ENCODE assay signal across 25 cellular contexts in genomic region chr22:25139062-25139461, GRCh38.
DNase-seq lines count a peak whose midpoint lies in the region; ATAC-seq, FAIRE-seq and TF ChIP-seq lines count a peak whose summit lies in the region.
"Had no signal": no experiment of that assay in that cellular context is flagged by ENCODE, and none has a peak within 500 bp of the region (broad histone marks: within the 10 kb centered on the region; RNA-seq: fewer than 3 reads in every experiment).

No MANE protein-coding gene starts in this region.

- TF ChIP-seq POLR2A in heart left ventricle (IDR thresholded peaks at IDR 0.05): no peak
- TF ChIP-seq POLR2A in esophagus muscularis mucosa (IDR thresholded peaks at IDR 0.05; ENCODE audit: low read depth): no peak

- DNase-seq in heart left ventricle: peak; percentile 51 to 75 (median 56)
- DNase-seq in Right ventricle myocardium inferior (ENCODE audit: missing footprints): no peak
- no peak for DNase-seq in esophagus muscularis mucosa (ENCODE audit: extremely low spot score)
- DNase-seq in mucosa of descending colon: peak; percentile 45 to 72 (median 65)
- no peak for DNase-seq in urothelium cell line (ENCODE audit: low spot score)
- no peak for DNase-seq in BE2C
- no peak for DNase-seq in cerebellum (ENCODE audit: low spot score)
- DNase-seq in islet precursor cell: no peak
- DNase-seq: ACHN; activated CD4-positive, alpha-beta T cell treated with anti-CD3 and anti-CD28 coated beads, Interleukin-2, amount 50 U/mL, for 1 hour; activated CD8-positive, alpha-beta memory T cell treated with anti-CD3 and anti-CD28 coated beads, Interleukin-2, amount 50 U/mL, for 48 hours; activated gamma-delta T cell; central memory CD4-positive, alpha-beta T cell; effector CD8-positive, alpha-beta T cell; Karpas-422; left lung; NCI-H1048; NCI-H524 treated with DMSO at 0.1 percent for 48 hours; SHP77 treated with DMSO at 0.1 percent for 48 hours had no signal

- intact Hi-C loops in heart left ventricle (cut with DNase I): no loop called here
- intact Hi-C loops in Right ventricle myocardium inferior (cut with DNase I): no loop called here
- intact Hi-C loops in esophagus muscularis mucosa (cut with DNase I): no loop called here
- intact Hi-C loops in mucosa of descending colon (cut with DNase I, micrococcal nuclease): no loop called here

- H3K9me3 ChIP-seq in heart left ventricle: no peaks in the 10 kb centered on the region
- H3K9me3 ChIP-seq in esophagus muscularis mucosa: peaks cover 0 to 8% (median 3%) of the 10 kb centered on the region in 4 donors
- no peaks in the 10 kb centered on the region for H3K9me3 ChIP-seq in mucosa of descending colon
- H3K9me3 ChIP-seq in BE2C: no peaks in the 10 kb centered on the region; the same call in 1 of the 2 replicates
- H3K9me3 ChIP-seq: HAP-1, left lung, right lobe of liver, suprapubic skin had no signal

- peaks cover 0 to 45% (median 16%) of the 10 kb centered on the region in 12 donors for H3K4me1 ChIP-seq in heart left ventricle
- H3K4me1 ChIP-seq in esophagus muscularis mucosa: peaks cover 24 to 72% (median 64%) of the 10 kb centered on the region in 4 donors
- peaks cover 23% of the 10 kb centered on the region for H3K4me1 ChIP-seq in mucosa of descending colon (ENCODE audit: low read depth)
- no peaks in the 10 kb centered on the region for H3K4me1 ChIP-seq in BE2C
- H3K4me1 ChIP-seq: HAP-1 had no signal

- 16 to 40% (median 28%) methylated on average over 2 of the region's 2 CpGs for WGBS in heart left ventricle, 4 donors
- WGBS in esophagus muscularis mucosa: 14% methylated on average over 2 of the region's 2 CpGs

- ATAC-seq in heart left ventricle: peak in 2 of 4 donors; percentile 62 to 68
- no peak for ATAC-seq in Right ventricle myocardium inferior
- ATAC-seq in mucosa of descending colon: peak; percentile 27
- ATAC-seq: esophagus mucosa, left lung, right lobe of liver had no signal

- H3K27me3 ChIP-seq in heart left ventricle (no peaks in the 10 kb centered on the region), esophagus muscularis mucosa (no peaks in the 10 kb centered on the region), BE2C (no peaks in the 10 kb centered on the region)
- H3K27me3 ChIP-seq: left lung, right lobe of liver, suprapubic skin had no signal

- no peaks in the 10 kb centered on the region for H3K36me3 ChIP-seq in heart left ventricle
- no peaks in the 10 kb centered on the region for H3K36me3 ChIP-seq in esophagus muscularis mucosa
- no peaks in the 10 kb centered on the region for H3K36me3 ChIP-seq in mucosa of descending colon (ENCODE audit: low read depth)
- H3K36me3 ChIP-seq in BE2C: no peaks in the 10 kb centered on the region
- H3K36me3 ChIP-seq: HAP-1, left lung, right lobe of liver, suprapubic skin had no signal

- TF ChIP-seq CTCF in heart left ventricle (IDR thresholded peaks at IDR 0.05) (no peak), esophagus muscularis mucosa (IDR thresholded peaks at IDR 0.05) (no peak), mucosa of descending colon (IDR thresholded peaks at IDR 0.05) (no peak), BE2C (IDR thresholded peaks at IDR 0.05; ENCODE audit: low read depth, low read length) (no peak)

- peak overlapping the region in 1 of 12 donors; percentile 3 for H3K27ac ChIP-seq in heart left ventricle
- peak overlapping the region; percentile 20 to 83 (median 26) for H3K27ac ChIP-seq in esophagus muscularis mucosa (replicated peaks in 1 of 4)
- H3K27ac ChIP-seq: suprapubic skin, VCaP had no signal

- peak; percentile 94 for FAIRE-seq in urothelium cell line (lab: Jason Lieb, UNC)
- FAIRE-seq: GM18507 had no signal

- H3K4me3 ChIP-seq in heart left ventricle: no peak overlapping the region
- H3K4me3 ChIP-seq in esophagus muscularis mucosa: no peak overlapping the region
- H3K4me3 ChIP-seq in mucosa of descending colon: no peak overlapping the region
- H3K4me3 ChIP-seq in BE2C (ENCODE audit: low read depth, low read length): no peak overlapping the region
- H3K4me3 ChIP-seq: HAP-1, left lung, right lobe of liver, suprapubic skin had no signal

- no peak for TF ChIP-seq EP300 in esophagus muscularis mucosa (IDR thresholded peaks at IDR 0.05)

Comparison
In these comparisons a context has a peak if more than half of its experiments do, and no peak if none do; other contexts are left out.
1. DNase-seq: peak in heart left ventricle (5 of 5) and mucosa of descending colon (3 of 3); none in Right ventricle myocardium inferior (single experiment), esophagus muscularis mucosa (single experiment), urothelium cell line (single experiment), BE2C (single experiment), cerebellum (single experiment) and islet precursor cell (single experiment).